Comparison of ENCODE assay signal across 19 cellular contexts in the genomic region with DNA sequence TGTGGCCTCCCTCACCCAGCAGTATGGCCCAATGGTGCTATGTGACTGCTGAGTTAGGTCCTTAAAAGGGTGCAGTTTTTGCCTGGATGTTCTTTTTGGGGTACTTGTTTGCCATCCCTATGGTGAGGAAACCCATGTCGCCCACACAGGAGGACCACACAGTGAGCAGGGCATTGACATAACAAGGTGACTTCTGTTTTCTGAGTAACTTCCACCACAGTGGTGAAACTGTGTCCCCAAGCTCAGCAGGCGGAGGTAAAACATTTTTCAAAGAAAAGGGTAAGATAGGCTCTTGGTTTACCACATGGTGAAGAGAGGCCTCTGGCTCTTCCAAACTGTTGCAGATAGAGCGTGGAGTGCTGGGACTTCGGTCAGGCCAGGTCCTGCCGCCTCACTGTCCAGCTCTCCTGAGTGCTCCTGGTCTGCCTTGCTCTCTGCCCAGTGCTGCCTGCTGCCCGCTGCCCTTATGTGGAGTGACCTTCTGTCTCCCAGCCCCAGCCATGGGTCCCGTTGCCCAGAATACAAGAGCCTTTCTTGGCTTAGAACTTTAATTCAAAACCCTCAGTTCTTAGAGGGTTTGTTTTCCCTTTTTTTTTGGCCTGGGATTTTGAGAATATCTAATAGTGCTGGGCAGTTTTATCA. TPM values are rescaled to one million over a fixed set of nuclear protein-coding genes. Genes with fewer than 3 reads are reported as not detected.
DNase-seq lines count a peak whose midpoint lies in the region; ATAC-seq and TF ChIP-seq lines count a peak whose summit lies in the region.
"Had no signal": no experiment of that assay in that cellular context is flagged by ENCODE, and none has a peak within 500 bp of the region (broad histone marks: within the 10 kb centered on the region; RNA-seq: fewer than 3 reads in every experiment).

No MANE protein-coding gene starts in this region.

- H3K27ac ChIP-seq in RWPE1, result no peak overlapping the region
- H3K27ac ChIP-seq: sigmoid colon, upper lobe of left lung had no signal

- H3K4me1 ChIP-seq in mucosa of descending colon (ENCODE audit: low read depth), result peaks cover 4% of the 10 kb centered on the region

- H3K36me3 ChIP-seq in mucosa of descending colon (ENCODE audit: low read depth), result no peaks in the 10 kb centered on the region
- H3K36me3 ChIP-seq: sigmoid colon had no signal

- in situ Hi-C loops in KBM-7 (cut with MboI; ENCODE audit: low pct_unique_long_range_greater_than_20kb, low sequenced_read_pairs), result no loop called here

- no peak for DNase-seq in activated naive CD4-positive, alpha-beta T cell treated with anti-CD3 and anti-CD28 coated beads, Interleukin-2, amount 50 U/mL, for 72 hours (ENCODE audit: low spot score in 2 of 2)
- DNase-seq in activated naive CD4-positive, alpha-beta T cell treated with anti-CD3 and anti-CD28 coated beads, Interleukin-2, amount 10 ng/mL, durations not matched to agents 7 days and 5 days, result no peak
- DNase-seq in activated T-cell treated with anti-CD3 and anti-CD28 coated beads, Interleukin-2, amount 50 U/mL, for 72 hours, result peak; percentile 35 to 54
- DNase-seq in medulla oblongata (ENCODE audit: extremely low spot score) (peak; percentile 30), type B pancreatic cell (ENCODE audit: extremely low spot score, unreplicated experiment) (no peak), mucosa of descending colon (no peak), KBM-7 (no peak), RWPE1 (ENCODE audit: low spot score) (no peak)
- DNase-seq: DMS79, GOT3, IMR-90, left colon, MM.1S, NCI-H1694, NCI-H748 treated with DMSO at 0.1 percent for 48 hours, sigmoid colon, upper lobe of left lung had no signal

- ATAC-seq in activated naive CD4-positive, alpha-beta T cell treated with anti-CD3 and anti-CD28 coated beads, Interleukin-2, amount 50 U/mL, for 72 hours, result peak; percentile 48 to 49
- ATAC-seq in activated T-cell treated with anti-CD3 and anti-CD28 coated beads, Interleukin-2, amount 50 U/mL, for 72 hours (replicated peaks in 1 of 2), result peak; percentile 80 to 83
- ATAC-seq in mucosa of descending colon, result no peak
- ATAC-seq: left colon had no signal

- peak overlapping the region in 1 of 2 donors; percentile 25 for H3K27ac Mint-ChIP-seq in activated naive CD4-positive, alpha-beta T cell treated with anti-CD3 and anti-CD28 coated beads, Interleukin-2, amount 50 U/mL, for 72 hours
- no peak overlapping the region for H3K27ac Mint-ChIP-seq in activated naive CD4-positive, alpha-beta T cell treated with anti-CD3 and anti-CD28 coated beads, Interleukin-2, amount 10 ng/mL, durations not matched to agents 7 days and 5 days
- H3K27ac Mint-ChIP-seq in activated T-cell treated with anti-CD3 and anti-CD28 coated beads, Interleukin-2, amount 50 U/mL, for 72 hours, result peak overlapping the region; percentile 95
- H3K27ac Mint-ChIP-seq in type B pancreatic cell, result peak overlapping the region; percentile 67

- intact Hi-C loops in mucosa of descending colon (cut with DNase I, micrococcal nuclease), result no loop called here

- H3K27me3 Mint-ChIP-seq in activated naive CD4-positive, alpha-beta T cell treated with anti-CD3 and anti-CD28 coated beads, Interleukin-2, amount 10 ng/mL, durations not matched to agents 7 days and 5 days, result no peaks in the 10 kb centered on the region
- H3K27me3 Mint-ChIP-seq in activated T-cell treated with anti-CD3 and anti-CD28 coated beads, Interleukin-2, amount 50 U/mL, for 72 hours (ENCODE audit: low read depth), result no peaks in the 10 kb centered on the region
- no peaks in the 10 kb centered on the region for H3K27me3 Mint-ChIP-seq in type B pancreatic cell
- H3K27me3 Mint-ChIP-seq: brain had no signal

- TF ChIP-seq CTCF in type B pancreatic cell (conservative IDR thresholded peaks at IDR 0.05) (no peak), mucosa of descending colon (IDR thresholded peaks at IDR 0.05) (no peak), RWPE1 (conservative IDR thresholded peaks at IDR 0.05; ENCODE audit: low read depth) (no peak)

- H3K36me3 Mint-ChIP-seq in activated naive CD4-positive, alpha-beta T cell treated with anti-CD3 and anti-CD28 coated beads, Interleukin-2, amount 50 U/mL, for 72 hours, result peaks cover 11 to 52% of the 10 kb centered on the region in 2 donors
- H3K36me3 Mint-ChIP-seq in activated naive CD4-positive, alpha-beta T cell treated with anti-CD3 and anti-CD28 coated beads, Interleukin-2, amount 10 ng/mL, durations not matched to agents 7 days and 5 days, result peaks cover 26% of the 10 kb centered on the region
- peaks cover 19 to 43% of the 10 kb centered on the region in 2 donors for H3K36me3 Mint-ChIP-seq in activated T-cell treated with anti-CD3 and anti-CD28 coated beads, Interleukin-2, amount 50 U/mL, for 72 hours (ENCODE audit: insufficient read depth in 2 of 2)
- peaks cover 13% of the 10 kb centered on the region for H3K36me3 Mint-ChIP-seq in type B pancreatic cell

- H3K4me1 Mint-ChIP-seq in activated naive CD4-positive, alpha-beta T cell treated with anti-CD3 and anti-CD28 coated beads, Interleukin-2, amount 10 ng/mL, durations not matched to agents 7 days and 5 days, result peaks cover 2% of the 10 kb centered on the region
- peaks cover 83% of the 10 kb centered on the region for H3K4me1 Mint-ChIP-seq in activated T-cell treated with anti-CD3 and anti-CD28 coated beads, Interleukin-2, amount 50 U/mL, for 72 hours (ENCODE audit: low read depth)
- H3K4me1 Mint-ChIP-seq in type B pancreatic cell (ENCODE audit: unreplicated experiment), result peaks cover 22% of the 10 kb centered on the region

- CTCF ChIA-PET in activated naive CD4-positive, alpha-beta T cell treated with anti-CD3 and anti-CD28 coated beads, Interleukin-2, amount 10 ng/mL, durations not matched to agents 7 days and 5 days (lab: Charles Lee), result no interaction called here
- CTCF ChIA-PET in RWPE1 (lab: Yijun Ruan, JAX), result interaction anchor here (0.7 kb wide), 2 partner anchors 237 to 276 kb away, joined by 3 read pairs; no protein-coding TSS in a partner anchor

- POLR2A ChIA-PET in RWPE1 (lab: Yijun Ruan, JAX; ENCODE audit: low non-redundant PET), result no interaction called here

- H3K4me3 Mint-ChIP-seq in activated naive CD4-positive, alpha-beta T cell treated with anti-CD3 and anti-CD28 coated beads, Interleukin-2, amount 10 ng/mL, durations not matched to agents 7 days and 5 days, result no peak overlapping the region
- H3K4me3 Mint-ChIP-seq in activated T-cell treated with anti-CD3 and anti-CD28 coated beads, Interleukin-2, amount 50 U/mL, for 72 hours, result peak overlapping the region; percentile 67 to 71
- H3K4me3 Mint-ChIP-seq in type B pancreatic cell, result no peak overlapping the region
- H3K4me3 Mint-ChIP-seq: neural crest cell had no signal

- H3K9me3 Mint-ChIP-seq in activated naive CD4-positive, alpha-beta T cell treated with anti-CD3 and anti-CD28 coated beads, Interleukin-2, amount 50 U/mL, for 72 hours, result no peaks in the 10 kb centered on the region
- no peaks in the 10 kb centered on the region for H3K9me3 Mint-ChIP-seq in activated naive CD4-positive, alpha-beta T cell treated with anti-CD3 and anti-CD28 coated beads, Interleukin-2, amount 10 ng/mL, durations not matched to agents 7 days and 5 days
- H3K9me3 Mint-ChIP-seq in activated T-cell treated with anti-CD3 and anti-CD28 coated beads, Interleukin-2, amount 50 U/mL, for 72 hours, result no peaks in the 10 kb centered on the region
- H3K9me3 Mint-ChIP-seq in type B pancreatic cell, result no peaks in the 10 kb centered on the region
- H3K9me3 Mint-ChIP-seq: brain, neural crest cell had no signal

- no peaks in the 10 kb centered on the region for H3K9me3 ChIP-seq in mucosa of descending colon
- H3K9me3 ChIP-seq: sigmoid colon, upper lobe of left lung had no signal

- H3K4me3 ChIP-seq in mucosa of descending colon, result no peak overlapping the region
- H3K4me3 ChIP-seq: sigmoid colon, upper lobe of left lung had no signal

RNA-seq across cellular contexts. Expression of a gene that starts 54.0 kb away (rescaled TPM):
- 10 to 100 TPM; 54.9 to 97.0 TPM for total RNA-seq in activated naive CD4-positive, alpha-beta T cell treated with anti-CD3 and anti-CD28 coated beads, Interleukin-2, amount 50 U/mL, for 72 hours
- total RNA-seq in activated T-cell treated with anti-CD3 and anti-CD28 coated beads, Interleukin-2, amount 50 U/mL, for 72 hours, result 100 to 1,000 TPM; 123 to 137 TPM
- total RNA-seq in type B pancreatic cell (ENCODE audit: low replicate concordance) (19.2 and 24.0 TPM in 2 replicates), mucosa of descending colon (10 to 100 TPM; 20.9 to 36.0 (median 21.3) TPM)

Comparison
In these comparisons a context has a peak if more than half of its experiments do, and no peak if none do; other contexts are left out.
1. DNase-seq: peak in activated T-cell treated with anti-CD3 and anti-CD28 coated beads, Interleukin-2, amount 50 U/mL, for 72 hours (2 of 2) and medulla oblongata (single experiment); none in activated naive CD4-positive, alpha-beta T cell treated with anti-CD3 and anti-CD28 coated beads, Interleukin-2, amount 50 U/mL, for 72 hours (0 of 2), activated naive CD4-positive, alpha-beta T cell treated with anti-CD3 and anti-CD28 coated beads, Interleukin-2, amount 10 ng/mL, durations not matched to agents 7 days and 5 days (single experiment), type B pancreatic cell (single experiment), mucosa of descending colon (0 of 3), KBM-7 (single experiment) and RWPE1 (single experiment).
2. H3K4me3 Mint-ChIP-seq: peak in activated T-cell treated with anti-CD3 and anti-CD28 coated beads, Interleukin-2, amount 50 U/mL, for 72 hours (2 of 2); none in activated naive CD4-positive, alpha-beta T cell treated with anti-CD3 and anti-CD28 coated beads, Interleukin-2, amount 10 ng/mL, durations not matched to agents 7 days and 5 days (single experiment) and type B pancreatic cell (single experiment).